Comparison of ENCODE assay signal across 1 cellular context in genomic region chr17:72556944-72557826, GRCh38.
TF ChIP-seq lines count a peak whose summit lies in the region.

No MANE protein-coding gene starts in this region.

TF ChIP-seq in GM12878, 131 proteins besides CTCF, POLR2A, EP300 and RAD21 (continued from another document and continues in another):
- TF ChIP-seq PBX3 (IDR thresholded peaks at IDR 0.05; ENCODE audit: insufficient replicate concordance, low read depth, low read length) (peak; percentile 51), SPI1 (IDR thresholded peaks at IDR 0.05; ENCODE audit: borderline replicate concordance, insufficient read depth, low read depth, low read length) (no peak), ESRRA (IDR thresholded peaks at IDR 0.05; ENCODE audit: low read length) (no peak), FOXK2 (IDR thresholded peaks at IDR 0.05) (no peak), ZBTB40 (IDR thresholded peaks at IDR 0.05; ENCODE audit: borderline replicate concordance) (no peak), YY1 (IDR thresholded peaks at IDR 0.05; ENCODE audit: low read depth, low read length) (0 out of 2 replicates have a peak, but pooled peaks have one; percentile 19), MAX (IDR thresholded peaks at IDR 0.05; ENCODE audit: low read depth, low read length) (no peak), ZBED1 (IDR thresholded peaks at IDR 0.05; ENCODE audit: borderline replicate concordance) (no peak), RCOR1 (conservative IDR thresholded peaks at IDR 0.05; ENCODE audit: low read depth, low read length) (no peak), ZNF274 (IDR thresholded peaks at IDR 0.05; ENCODE audit: insufficient read depth, insufficient read length) (no peak), CHD4 (IDR thresholded peaks at IDR 0.05) (no peak), MTA2 (IDR thresholded peaks at IDR 0.05; ENCODE audit: low read depth) (no peak), ZBTB4 (CRISPR knock-in tag; IDR thresholded peaks at IDR 0.05) (no peak), KAT2A (conservative IDR thresholded peaks at IDR 0.05; ENCODE audit: control insufficient read depth, low read depth, low read length) (no peak), MEF2B (IDR thresholded peaks at IDR 0.05; ENCODE audit: partially characterized antibody, poor library complexity, severe bottlenecking) (no peak), CUX1 (IDR thresholded peaks at IDR 0.05; ENCODE audit: insufficient replicate concordance, low read depth, low read length) (no peak), SUPT20H (IDR thresholded peaks at IDR 0.05; ENCODE audit: borderline replicate concordance, control insufficient read depth, low read depth, low read length) (no peak), SMAD5 (IDR thresholded peaks at IDR 0.05; ENCODE audit: low read depth) (no peak), USF2 (IDR thresholded peaks at IDR 0.05; ENCODE audit: borderline replicate concordance, low read depth, low read length) (no peak), NFXL1 (IDR thresholded peaks at IDR 0.05; ENCODE audit: borderline replicate concordance) (no peak), DPF2 (IDR thresholded peaks at IDR 0.05) (no peak), TCF7 (IDR thresholded peaks at IDR 0.05; ENCODE audit: borderline replicate concordance) (no peak), KLF5 (IDR thresholded peaks at IDR 0.05; ENCODE audit: partially characterized antibody) (no peak), NBN (IDR thresholded peaks at IDR 0.05) (no peak), RAD51 (IDR thresholded peaks at IDR 0.05) (no peak), KDM1A (IDR thresholded peaks at IDR 0.05; ENCODE audit: borderline replicate concordance) (no peak), TBL1XR1 (IDR thresholded peaks at IDR 0.05; ENCODE audit: low read depth, low read length) (no peak), HCFC1 (IDR thresholded peaks at IDR 0.05; ENCODE audit: low read length) (no peak), CBX3 (IDR thresholded peaks at IDR 0.05; ENCODE audit: borderline replicate concordance, low read depth) (no peak), PAX8 (IDR thresholded peaks at IDR 0.05) (no peak), IRF3 (IDR thresholded peaks at IDR 0.05) (no peak), YBX1 (IDR thresholded peaks at IDR 0.05) (no peak), EED (IDR thresholded peaks at IDR 0.05; ENCODE audit: low read depth) (no peak), ATF7 (IDR thresholded peaks at IDR 0.05; ENCODE audit: low read depth) (no peak), BACH1 (IDR thresholded peaks at IDR 0.05; ENCODE audit: borderline replicate concordance) (no peak), ZBTB33 (IDR thresholded peaks at IDR 0.05) (no peak), ZNF592 (IDR thresholded peaks at IDR 0.05) (no peak)
